27 cellular contexts compared by ENCODE assay signal in the genomic region with DNA sequence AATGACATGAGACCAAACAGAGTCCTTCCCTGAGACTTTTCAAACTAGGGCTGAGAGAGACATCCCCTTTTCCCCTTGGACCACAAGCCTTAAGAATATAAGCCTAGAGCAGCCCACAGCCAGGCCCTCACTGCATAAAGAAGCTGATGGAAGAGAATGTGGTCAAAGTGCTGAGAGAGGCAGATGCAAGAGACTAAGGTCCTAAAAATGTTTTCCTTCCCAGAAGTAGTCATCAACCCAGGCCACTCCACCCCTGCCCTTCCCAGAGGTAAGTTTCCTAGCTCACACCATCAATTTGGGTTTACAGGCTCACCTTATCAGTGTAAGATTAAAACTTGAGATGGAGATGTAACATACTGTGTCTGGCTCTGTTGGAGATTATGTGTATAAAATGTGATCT. TPM values are rescaled to one million over a fixed set of nuclear protein-coding genes. Genes with fewer than 3 reads are reported as not detected.
DNase-seq lines count a peak whose midpoint lies in the region; ATAC-seq and TF ChIP-seq lines count a peak whose summit lies in the region.
"Had no signal": no experiment of that assay in that cellular context is flagged by ENCODE, and none has a peak within 500 bp of the region (broad histone marks: within the 10 kb centered on the region; RNA-seq: fewer than 3 reads in every experiment).

No MANE protein-coding gene starts in this region.

- DNase-seq in SK-N-SH (no peak), SJSA1 (ENCODE audit: low read depth in 1 of 2, low spot score in 2 of 2) (no peak), foreskin keratinocyte (no peak), suprapubic skin (ENCODE audit: low spot score in 2 of 2) (no peak), GM13977 (ENCODE audit: low spot score) (no peak), Caco-2 (no peak)
- no peak for DNase-seq in activated CD8-positive, alpha-beta memory T cell treated with anti-CD3 and anti-CD28 coated beads, Interleukin-2, amount 10 ng/mL, durations not matched to agents 7 days and 5 days
- DNase-seq: 8988T; activated CD4-positive, CD25-positive, alpha-beta regulatory T cell treated with anti-CD3 and anti-CD28 coated beads, Interleukin-2, amount 50 U/mL, for 72 hours; activated CD8-positive, alpha-beta T cell treated with anti-CD3 and anti-CD28 coated beads for 36 hours; activated effector memory CD4-positive, alpha-beta T cell treated with Interleukin-2 at 50 U/mL for 16 hours; activated naive CD8-positive, alpha-beta T cell treated with anti-CD3 and anti-CD28 coated beads, Interleukin-2, amount 10 ng/mL, durations not matched to agents 7 days and 5 days; activated T-cell treated with anti-CD3 and anti-CD28 coated beads for 4 hours; cerebellar nuclear complex; erythroblast; foreskin melanocyte; midbrain; natural killer cell; NCI-H1105; NCI-H2081; NCI-H345; NCI-H748 treated with DMSO at 0.1 percent for 48 hours; ovary; thyroid gland had no signal

- H3K4me1 ChIP-seq in SK-N-SH (ENCODE audit: control insufficient read depth in 1 of 2, insufficient read depth in 2 of 2, low read depth in 1 of 2, low read length in 1 of 2) (peaks cover 64 to 74% of the 10 kb centered on the region in 2 experiments), SJSA1 (replicated peaks) (peaks cover 77% of the 10 kb centered on the region), foreskin keratinocyte (peaks cover 65% of the 10 kb centered on the region), suprapubic skin (peaks cover 11% of the 10 kb centered on the region), Caco-2 (peaks cover 30% of the 10 kb centered on the region)
- H3K4me1 ChIP-seq: thyroid gland had no signal

- peaks cover 77% of the 10 kb centered on the region for H3F3A ChIP-seq in SK-N-SH (replicated peaks; ENCODE audit: insufficient read depth)

- H3K4me3 Mint-ChIP-seq in Caco-2 (ENCODE audit: unreplicated experiment): no peak overlapping the region
- H3K4me3 Mint-ChIP-seq in activated CD8-positive, alpha-beta memory T cell treated with anti-CD3 and anti-CD28 coated beads, Interleukin-2, amount 10 ng/mL, durations not matched to agents 7 days and 5 days: no peak overlapping the region
- H3K4me3 Mint-ChIP-seq: activated CD8-positive, alpha-beta T cell treated with anti-CD3 and anti-CD28 coated beads for 36 hours; activated naive CD8-positive, alpha-beta T cell treated with anti-CD3 and anti-CD28 coated beads, Interleukin-2, amount 10 ng/mL, durations not matched to agents 7 days and 5 days; natural killer cell; stimulated activated naive CD8-positive, alpha-beta T cell treated with anti-CD3 and anti-CD28 coated beads, Interleukin-15, Interleukin-2, amounts not matched to agents 100 ng/mL and 50 ng/mL, for 24 hours had no signal

- H3K36me3 Mint-ChIP-seq in Caco-2 (ENCODE audit: insufficient read depth, unreplicated experiment): peaks cover 10% of the 10 kb centered on the region
- no peaks in the 10 kb centered on the region for H3K36me3 Mint-ChIP-seq in activated CD8-positive, alpha-beta memory T cell treated with anti-CD3 and anti-CD28 coated beads, Interleukin-2, amount 10 ng/mL, durations not matched to agents 7 days and 5 days
- H3K36me3 Mint-ChIP-seq: activated naive CD8-positive, alpha-beta T cell treated with anti-CD3 and anti-CD28 coated beads, Interleukin-2, amount 10 ng/mL, durations not matched to agents 7 days and 5 days; natural killer cell had no signal

- TF ChIP-seq EP300 in SK-N-SH (IDR thresholded peaks at IDR 0.05; ENCODE audit: borderline replicate concordance in 1 of 2, low read depth in 1 of 2, low read length in 1 of 2) (no peak), suprapubic skin (IDR thresholded peaks at IDR 0.05) (no peak)

- no peak for TF ChIP-seq RAD21 in SK-N-SH (IDR thresholded peaks at IDR 0.05; ENCODE audit: low read length)

- H4K20me1 ChIP-seq in SK-N-SH (ENCODE audit: insufficient read depth): peaks cover 16% of the 10 kb centered on the region; the same call in 1 of the 2 replicates

- TF ChIP-seq POLR2A in suprapubic skin (IDR thresholded peaks at IDR 0.05): no peak

- intact Hi-C loops in Caco-2 (cut with micrococcal nuclease; ENCODE audit: unreplicated experiment): no loop called here

- peaks cover 28% of the 10 kb centered on the region for H3K4me1 Mint-ChIP-seq in Caco-2 (ENCODE audit: low read depth, unreplicated experiment)
- peaks cover 3% of the 10 kb centered on the region for H3K4me1 Mint-ChIP-seq in activated CD8-positive, alpha-beta memory T cell treated with anti-CD3 and anti-CD28 coated beads, Interleukin-2, amount 10 ng/mL, durations not matched to agents 7 days and 5 days

- no peak overlapping the region for H3K4me3 ChIP-seq in SK-N-SH (ENCODE audit: low read depth in 2 of 2, low read length in 1 of 2)
- no peak overlapping the region for H3K4me3 ChIP-seq in SJSA1
- no peak overlapping the region for H3K4me3 ChIP-seq in suprapubic skin
- H3K4me3 ChIP-seq in Caco-2 (ENCODE audit: low read depth, low read length): no peak overlapping the region
- H3K4me3 ChIP-seq: ovary, thyroid gland had no signal

- peaks cover 94% of the 10 kb centered on the region for H3K79me2 ChIP-seq in SK-N-SH (ENCODE audit: insufficient read depth)

- no peaks in the 10 kb centered on the region for H3K9me3 Mint-ChIP-seq in Caco-2 (ENCODE audit: unreplicated experiment)
- no peaks in the 10 kb centered on the region for H3K9me3 Mint-ChIP-seq in activated CD8-positive, alpha-beta memory T cell treated with anti-CD3 and anti-CD28 coated beads, Interleukin-2, amount 10 ng/mL, durations not matched to agents 7 days and 5 days (ENCODE audit: low read depth)
- H3K9me3 Mint-ChIP-seq: activated CD8-positive, alpha-beta T cell treated with anti-CD3 and anti-CD28 coated beads for 36 hours; activated naive CD8-positive, alpha-beta T cell treated with anti-CD3 and anti-CD28 coated beads, Interleukin-2, amount 10 ng/mL, durations not matched to agents 7 days and 5 days; natural killer cell; stimulated activated naive CD8-positive, alpha-beta T cell treated with anti-CD3 and anti-CD28 coated beads, Interleukin-15, Interleukin-2, amounts not matched to agents 100 ng/mL and 50 ng/mL, for 24 hours had no signal

- H3K27ac Mint-ChIP-seq in Caco-2 (ENCODE audit: unreplicated experiment): no peak overlapping the region
- no peak overlapping the region for H3K27ac Mint-ChIP-seq in activated CD8-positive, alpha-beta memory T cell treated with anti-CD3 and anti-CD28 coated beads, Interleukin-2, amount 10 ng/mL, durations not matched to agents 7 days and 5 days
- H3K27ac Mint-ChIP-seq: activated CD8-positive, alpha-beta T cell treated with anti-CD3 and anti-CD28 coated beads for 36 hours; activated naive CD8-positive, alpha-beta T cell treated with anti-CD3 and anti-CD28 coated beads, Interleukin-2, amount 10 ng/mL, durations not matched to agents 7 days and 5 days; natural killer cell; stimulated activated naive CD8-positive, alpha-beta T cell treated with anti-CD3 and anti-CD28 coated beads, Interleukin-15, Interleukin-2, amounts not matched to agents 100 ng/mL and 50 ng/mL, for 24 hours had no signal

- no peak for TF ChIP-seq CTCF in SK-N-SH (IDR thresholded peaks at IDR 0.05)
- no peak for TF ChIP-seq CTCF in foreskin keratinocyte (conservative IDR thresholded peaks at IDR 0.05)
- no peak for TF ChIP-seq CTCF in suprapubic skin (IDR thresholded peaks at IDR 0.05)
- no peak for TF ChIP-seq CTCF in GM13977 (IDR thresholded peaks at IDR 0.05; ENCODE audit: extremely low read depth, insufficient read depth, missing control alignments)
- TF ChIP-seq CTCF in Caco-2 (IDR thresholded peaks at IDR 0.05; ENCODE audit: insufficient read depth in 1 of 2, low read depth in 1 of 2, low read length in 1 of 2, severe bottlenecking in 1 of 2, unreplicated experiment in 1 of 2): no peak

- in situ Hi-C loops in GM13977 (cut with MboI; ENCODE audit: low pct_unique_long_range_greater_than_20kb, low sequenced_read_pairs, unreplicated experiment): loop anchor here (10.0 kb wide), 2 partner anchors 179 to 181 kb away; a partner anchor contains a TSS

- no peak overlapping the region for H2AFZ ChIP-seq in SK-N-SH (ENCODE audit: low read depth)

- H3K9me3 ChIP-seq in SK-N-SH (no peaks in the 10 kb centered on the region), SJSA1 (replicated peaks) (no peaks in the 10 kb centered on the region), suprapubic skin (no peaks in the 10 kb centered on the region), Caco-2 (no peaks in the 10 kb centered on the region)
- H3K9me3 ChIP-seq: ovary, thyroid gland had no signal

- H3K36me3 ChIP-seq in SK-N-SH (replicated peaks in 1 of 2; ENCODE audit: control insufficient read depth in 1 of 2, insufficient read depth in 2 of 2, low read length in 1 of 2): peaks cover 0 to 4% of the 10 kb centered on the region in 2 experiments
- peaks cover 41% of the 10 kb centered on the region for H3K36me3 ChIP-seq in SJSA1
- H3K36me3 ChIP-seq in suprapubic skin: no peaks in the 10 kb centered on the region
- H3K36me3 ChIP-seq in Caco-2 (ENCODE audit: control insufficient read depth, insufficient read depth, low read length): no peaks in the 10 kb centered on the region
- H3K36me3 ChIP-seq: ovary, thyroid gland had no signal

- H3K27me3 ChIP-seq in SK-N-SH (ENCODE audit: insufficient read depth) (no peaks in the 10 kb centered on the region), SJSA1 (replicated peaks) (no peaks in the 10 kb centered on the region), foreskin keratinocyte (no peaks in the 10 kb centered on the region), suprapubic skin (no peaks in the 10 kb centered on the region), Caco-2 (replicated peaks; ENCODE audit: control insufficient read depth, insufficient read depth, low read length) (no peaks in the 10 kb centered on the region)
- H3K27me3 ChIP-seq: ovary, thyroid gland had no signal

- POLR2A ChIA-PET in SK-N-SH (lab: Yijun Ruan, JAX): interaction anchor here (0.5 kb wide), 1 partner anchor 140 kb away, joined by 4 read pairs; no protein-coding TSS in a partner anchor
- POLR2A ChIA-PET in Caco-2 (lab: Charles Lee): no interaction called here

- H3K27ac ChIP-seq in SK-N-SH (ENCODE audit: low read depth in 2 of 2, low read length in 1 of 2) (peak overlapping the region; percentile 74 to 98), SJSA1 (peak overlapping the region; percentile 73), foreskin keratinocyte (no peak overlapping the region), suprapubic skin (peak overlapping the region; percentile 16)
- H3K27ac ChIP-seq: ovary, thyroid gland had no signal

- H3K4me2 ChIP-seq in SK-N-SH: peak overlapping the region; percentile 61

- no peaks in the 10 kb centered on the region for H3K27me3 Mint-ChIP-seq in Caco-2 (ENCODE audit: insufficient read depth, unreplicated experiment)
- peaks cover 23% of the 10 kb centered on the region for H3K27me3 Mint-ChIP-seq in activated CD8-positive, alpha-beta memory T cell treated with anti-CD3 and anti-CD28 coated beads, Interleukin-2, amount 10 ng/mL, durations not matched to agents 7 days and 5 days
- H3K27me3 Mint-ChIP-seq: activated CD8-positive, alpha-beta T cell treated with anti-CD3 and anti-CD28 coated beads for 36 hours; activated naive CD8-positive, alpha-beta T cell treated with anti-CD3 and anti-CD28 coated beads, Interleukin-2, amount 10 ng/mL, durations not matched to agents 7 days and 5 days; stimulated activated naive CD8-positive, alpha-beta T cell treated with anti-CD3 and anti-CD28 coated beads, Interleukin-15, Interleukin-2, amounts not matched to agents 100 ng/mL and 50 ng/mL, for 24 hours had no signal

- peak overlapping the region; percentile 36; the same call in 1 of the 2 replicates for H3K9ac ChIP-seq in SK-N-SH

- CTCF ChIA-PET in SK-N-SH (lab: Yijun Ruan, JAX): interaction anchor here (1.0 to 28.6 kb wide), 3 partner anchors 77 to 219 kb away, joined by 3 to 591 read pairs (median 231); no protein-coding TSS in a partner anchor
- CTCF ChIA-PET in Caco-2 (lab: Charles Lee): interaction anchor here (0.8 kb wide), 1 partner anchor 177 kb away, joined by 3 read pairs; no protein-coding TSS in a partner anchor
- CTCF ChIA-PET in activated CD8-positive, alpha-beta memory T cell treated with anti-CD3 and anti-CD28 coated beads, Interleukin-2, amount 10 ng/mL, durations not matched to agents 7 days and 5 days (lab: Charles Lee): interaction anchor here (1.6 to 3.8 kb wide), 2 partner anchors 191 to 220 kb away, joined by 4 to 17 read pairs; no protein-coding TSS in a partner anchor

- H3K9me2 ChIP-seq in SK-N-SH: no peaks in the 10 kb centered on the region

- no TSS peak for BruUV-seq in Caco-2 (replicated peaks; lab: Mats Ljungman, UMichigan)

- ATAC-seq in SK-N-SH treated with all-trans-retinoic acid at 6 μM for 48 hours (no peak), foreskin keratinocyte (peak; percentile 56)
- ATAC-seq in activated CD8-positive, alpha-beta memory T cell treated with anti-CD3 and anti-CD28 coated beads, Interleukin-2, amount 10 ng/mL, durations not matched to agents 7 days and 5 days: no peak
- ATAC-seq: activated CD8-positive, alpha-beta T cell treated with anti-CD3 and anti-CD28 coated beads for 36 hours; left lobe of liver; natural killer cell had no signal

RNA-seq across cellular contexts. Expression of a gene that starts 58.2 kb away (rescaled TPM):
- polyA plus RNA-seq in SK-N-SH (2012; rRNA removed) (49.2 and 58.4 TPM in 2 replicates), foreskin keratinocyte (71.2 and 80.6 TPM in 2 replicates)
- 40.2 and 48.4 TPM in 2 replicates for polyA plus RNA-seq in SK-N-SH (2012; cell fraction: cytosol; rRNA removed)
- polyA plus RNA-seq in SK-N-SH (2012; cell fraction: nucleus; rRNA removed): 59.5 and 69.2 TPM in 2 replicates
- 49.5 and 50.4 TPM in 2 replicates for total RNA-seq in SJSA1 (2014; rRNA removed; shearing (Covaris generic))
- total RNA-seq in foreskin keratinocyte (138 and 139 TPM in 2 replicates), suprapubic skin (10 to 100 TPM; 15.9 to 49.6 (median 30.8) TPM), Caco-2 (2022) (9.3 and 9.9 TPM in 2 replicates)
- 1 to 10 TPM in 1 of 2 experiments, under 1 TPM in 1; 0.96 to 1.3 TPM for total RNA-seq in activated CD8-positive, alpha-beta memory T cell treated with anti-CD3 and anti-CD28 coated beads, Interleukin-2, amount 10 ng/mL, durations not matched to agents 7 days and 5 days
